In the genomic region with DNA sequence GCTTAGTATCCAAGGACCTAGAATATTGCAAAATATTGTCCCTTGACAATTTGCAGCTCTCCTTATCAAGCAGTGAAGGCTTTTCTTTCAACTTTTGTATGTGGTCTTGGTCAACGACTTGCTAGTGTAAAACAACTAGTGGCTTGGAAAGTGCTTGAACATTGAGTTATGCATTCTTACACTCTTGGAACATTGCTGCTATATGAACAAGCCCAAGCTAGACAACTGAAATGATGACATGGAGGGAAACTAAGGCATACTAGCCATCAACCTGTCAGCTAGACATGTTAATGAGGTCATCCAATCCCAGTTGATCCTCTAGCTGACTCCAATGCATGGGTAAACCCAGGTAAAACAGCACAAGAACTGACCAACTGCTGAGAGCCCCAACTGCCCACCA, we compare ENCODE assay signal across 2 cellular contexts.
TF ChIP-seq lines count a peak whose summit lies in the region.

No MANE protein-coding gene starts in this region.

TF ChIP-seq in HepG2, 621 proteins besides CTCF, POLR2A, EP300 and RAD21:
- TF ChIP-seq ATF7 (IDR thresholded peaks at IDR 0.05) (peak; percentile 12; the same call in 1 of the 2 replicates), ATF7 (CRISPR knock-in tag; IDR thresholded peaks at IDR 0.05) (no peak), ZNF264 (CRISPR knock-in tag; IDR thresholded peaks at IDR 0.05) (no peak), ZBTB38 (CRISPR knock-in tag; IDR thresholded peaks at IDR 0.05) (no peak), SP140L (CRISPR knock-in tag; IDR thresholded peaks at IDR 0.05; ENCODE audit: borderline replicate concordance) (no peak)

TF ChIP-seq in K562, 482 proteins besides CTCF, POLR2A, EP300 and RAD21 (continues in another document):
- TF ChIP-seq, protein P1, sequence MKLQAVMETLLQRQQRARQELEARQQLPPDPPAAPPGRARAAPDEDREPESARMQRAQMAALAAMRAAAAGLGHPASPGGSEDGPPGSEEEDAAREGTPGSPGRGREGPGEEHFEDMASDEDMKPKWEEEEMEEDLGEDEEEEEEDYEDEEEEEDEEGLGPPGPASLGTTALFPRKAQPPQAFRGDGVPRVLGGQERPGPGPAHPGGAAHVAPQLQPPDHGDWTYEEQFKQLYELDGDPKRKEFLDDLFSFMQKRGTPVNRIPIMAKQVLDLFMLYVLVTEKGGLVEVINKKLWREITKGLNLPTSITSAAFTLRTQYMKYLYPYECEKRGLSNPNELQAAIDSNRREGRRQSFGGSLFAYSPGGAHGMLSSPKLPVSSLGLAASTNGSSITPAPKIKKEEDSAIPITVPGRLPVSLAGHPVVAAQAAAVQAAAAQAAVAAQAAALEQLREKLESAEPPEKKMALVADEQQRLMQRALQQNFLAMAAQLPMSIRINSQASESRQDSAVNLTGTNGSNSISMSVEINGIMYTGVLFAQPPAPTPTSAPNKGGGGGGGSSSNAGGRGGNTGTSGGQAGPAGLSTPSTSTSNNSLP (IDR thresholded peaks at IDR 0.05; ENCODE audit: borderline replicate concordance, low read depth, low read length): no peak
- TF ChIP-seq KDM4B (IDR thresholded peaks at IDR 0.05; ENCODE audit: borderline replicate concordance in 2 of 2, low read depth in 1 of 2): no peak
- TF ChIP-seq MECOM (CRISPR knock-in tag; IDR thresholded peaks at IDR 0.05): 0 out of 2 replicates have a peak, but pooled peaks have one; percentile 5
- no peak for TF ChIP-seq DNMT1 (IDR thresholded peaks at IDR 0.05)
- TF ChIP-seq KLF1 (tag; IDR thresholded peaks at IDR 0.05): no peak
- no peak for TF ChIP-seq JUND (IDR thresholded peaks at IDR 0.05; ENCODE audit: borderline replicate concordance, low read depth, low read length)
- TF ChIP-seq JUND (tag; IDR thresholded peaks at IDR 0.05; ENCODE audit: borderline replicate concordance, low read depth, low read length): peak; percentile 17; the same call in 1 of the 3 replicates
- no peak for TF ChIP-seq NFATC3 (IDR thresholded peaks at IDR 0.05)
- no peak for TF ChIP-seq RUNX1 (IDR thresholded peaks at IDR 0.05; ENCODE audit: low read depth)
- TF ChIP-seq TEAD4 (IDR thresholded peaks at IDR 0.05; ENCODE audit: low read length): no peak
- no peak for TF ChIP-seq TEAD4 (CRISPR knock-in tag; IDR thresholded peaks at IDR 0.05; ENCODE audit: borderline replicate concordance)
- no peak for TF ChIP-seq STAG1 (CRISPR knock-in tag; IDR thresholded peaks at IDR 0.05; ENCODE audit: borderline replicate concordance)
- TF ChIP-seq BCL6 (CRISPR knock-in tag; IDR thresholded peaks at IDR 0.05): no peak
- TF ChIP-seq, protein P2, sequence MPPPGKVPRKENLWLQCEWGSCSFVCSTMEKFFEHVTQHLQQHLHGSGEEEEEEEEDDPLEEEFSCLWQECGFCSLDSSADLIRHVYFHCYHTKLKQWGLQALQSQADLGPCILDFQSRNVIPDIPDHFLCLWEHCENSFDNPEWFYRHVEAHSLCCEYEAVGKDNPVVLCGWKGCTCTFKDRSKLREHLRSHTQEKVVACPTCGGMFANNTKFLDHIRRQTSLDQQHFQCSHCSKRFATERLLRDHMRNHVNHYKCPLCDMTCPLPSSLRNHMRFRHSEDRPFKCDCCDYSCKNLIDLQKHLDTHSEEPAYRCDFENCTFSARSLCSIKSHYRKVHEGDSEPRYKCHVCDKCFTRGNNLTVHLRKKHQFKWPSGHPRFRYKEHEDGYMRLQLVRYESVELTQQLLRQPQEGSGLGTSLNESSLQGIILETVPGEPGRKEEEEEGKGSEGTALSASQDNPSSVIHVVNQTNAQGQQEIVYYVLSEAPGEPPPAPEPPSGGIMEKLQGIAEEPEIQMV (tag; conservative IDR thresholded peaks at IDR 0.05; ENCODE audit: low read depth): no peak
- TF ChIP-seq, protein P3, sequence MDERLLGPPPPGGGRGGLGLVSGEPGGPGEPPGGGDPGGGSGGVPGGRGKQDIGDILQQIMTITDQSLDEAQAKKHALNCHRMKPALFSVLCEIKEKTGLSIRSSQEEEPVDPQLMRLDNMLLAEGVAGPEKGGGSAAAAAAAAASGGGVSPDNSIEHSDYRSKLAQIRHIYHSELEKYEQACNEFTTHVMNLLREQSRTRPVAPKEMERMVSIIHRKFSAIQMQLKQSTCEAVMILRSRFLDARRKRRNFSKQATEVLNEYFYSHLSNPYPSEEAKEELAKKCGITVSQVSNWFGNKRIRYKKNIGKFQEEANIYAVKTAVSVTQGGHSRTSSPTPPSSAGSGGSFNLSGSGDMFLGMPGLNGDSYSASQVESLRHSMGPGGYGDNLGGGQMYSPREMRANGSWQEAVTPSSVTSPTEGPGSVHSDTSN (CRISPR knock-in tag; IDR thresholded peaks at IDR 0.05; ENCODE audit: low read depth): no peak
- TF ChIP-seq, protein P3 (tag; conservative IDR thresholded peaks at IDR 0.05; ENCODE audit: low read depth): no peak
- TF ChIP-seq, protein P4, sequence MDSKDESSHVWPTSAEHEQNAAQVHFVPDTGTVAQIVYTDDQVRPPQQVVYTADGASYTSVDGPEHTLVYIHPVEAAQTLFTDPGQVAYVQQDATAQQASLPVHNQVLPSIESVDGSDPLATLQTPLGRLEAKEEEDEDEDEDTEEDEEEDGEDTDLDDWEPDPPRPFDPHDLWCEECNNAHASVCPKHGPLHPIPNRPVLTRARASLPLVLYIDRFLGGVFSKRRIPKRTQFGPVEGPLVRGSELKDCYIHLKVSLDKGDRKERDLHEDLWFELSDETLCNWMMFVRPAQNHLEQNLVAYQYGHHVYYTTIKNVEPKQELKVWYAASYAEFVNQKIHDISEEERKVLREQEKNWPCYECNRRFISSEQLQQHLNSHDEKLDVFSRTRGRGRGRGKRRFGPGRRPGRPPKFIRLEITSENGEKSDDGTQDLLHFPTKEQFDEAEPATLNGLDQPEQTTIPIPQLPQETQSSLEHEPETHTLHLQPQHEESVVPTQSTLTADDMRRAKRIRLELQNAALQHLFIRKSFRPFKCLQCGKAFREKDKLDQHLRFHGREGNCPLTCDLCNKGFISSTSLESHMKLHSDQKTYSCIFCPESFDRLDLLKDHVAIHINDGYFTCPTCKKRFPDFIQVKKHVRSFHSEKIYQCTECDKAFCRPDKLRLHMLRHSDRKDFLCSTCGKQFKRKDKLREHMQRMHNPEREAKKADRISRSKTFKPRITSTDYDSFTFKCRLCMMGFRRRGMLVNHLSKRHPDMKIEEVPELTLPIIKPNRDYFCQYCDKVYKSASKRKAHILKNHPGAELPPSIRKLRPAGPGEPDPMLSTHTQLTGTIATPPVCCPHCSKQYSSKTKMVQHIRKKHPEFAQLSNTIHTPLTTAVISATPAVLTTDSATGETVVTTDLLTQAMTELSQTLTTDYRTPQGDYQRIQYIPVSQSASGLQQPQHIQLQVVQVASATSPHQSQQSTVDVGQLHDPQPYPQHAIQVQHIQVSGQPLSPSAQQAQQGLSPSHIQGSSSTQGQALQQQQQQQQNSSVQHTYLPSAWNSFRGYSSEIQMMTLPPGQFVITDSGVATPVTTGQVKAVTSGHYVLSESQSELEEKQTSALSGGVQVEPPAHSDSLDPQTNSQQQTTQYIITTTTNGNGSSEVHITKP (IDR thresholded peaks at IDR 0.05; ENCODE audit: partially characterized antibody): peak; percentile 43
- TF ChIP-seq NFIC (IDR thresholded peaks at IDR 0.05): 0 out of 2 replicates have a peak, but pooled peaks have one; percentile 3
- peak; percentile 14; the same call in 1 of the 2 replicates for TF ChIP-seq CXXC5 (CRISPR knock-in tag; IDR thresholded peaks at IDR 0.05)
- peak; percentile 68; the same call in 1 of the 2 replicates for TF ChIP-seq DMBX1 (CRISPR knock-in tag; IDR thresholded peaks at IDR 0.05; ENCODE audit: borderline replicate concordance)
- no peak for TF ChIP-seq POLR2B (IDR thresholded peaks at IDR 0.05; ENCODE audit: low read depth, partially characterized antibody)
- no peak for TF ChIP-seq CCNT2 (IDR thresholded peaks at IDR 0.05; ENCODE audit: borderline replicate concordance, extremely low read depth, insufficient read length, low read depth, low read length)
- no peak for TF ChIP-seq SNIP1 (IDR thresholded peaks at IDR 0.05; ENCODE audit: low read depth)
- TF ChIP-seq, protein P5, sequence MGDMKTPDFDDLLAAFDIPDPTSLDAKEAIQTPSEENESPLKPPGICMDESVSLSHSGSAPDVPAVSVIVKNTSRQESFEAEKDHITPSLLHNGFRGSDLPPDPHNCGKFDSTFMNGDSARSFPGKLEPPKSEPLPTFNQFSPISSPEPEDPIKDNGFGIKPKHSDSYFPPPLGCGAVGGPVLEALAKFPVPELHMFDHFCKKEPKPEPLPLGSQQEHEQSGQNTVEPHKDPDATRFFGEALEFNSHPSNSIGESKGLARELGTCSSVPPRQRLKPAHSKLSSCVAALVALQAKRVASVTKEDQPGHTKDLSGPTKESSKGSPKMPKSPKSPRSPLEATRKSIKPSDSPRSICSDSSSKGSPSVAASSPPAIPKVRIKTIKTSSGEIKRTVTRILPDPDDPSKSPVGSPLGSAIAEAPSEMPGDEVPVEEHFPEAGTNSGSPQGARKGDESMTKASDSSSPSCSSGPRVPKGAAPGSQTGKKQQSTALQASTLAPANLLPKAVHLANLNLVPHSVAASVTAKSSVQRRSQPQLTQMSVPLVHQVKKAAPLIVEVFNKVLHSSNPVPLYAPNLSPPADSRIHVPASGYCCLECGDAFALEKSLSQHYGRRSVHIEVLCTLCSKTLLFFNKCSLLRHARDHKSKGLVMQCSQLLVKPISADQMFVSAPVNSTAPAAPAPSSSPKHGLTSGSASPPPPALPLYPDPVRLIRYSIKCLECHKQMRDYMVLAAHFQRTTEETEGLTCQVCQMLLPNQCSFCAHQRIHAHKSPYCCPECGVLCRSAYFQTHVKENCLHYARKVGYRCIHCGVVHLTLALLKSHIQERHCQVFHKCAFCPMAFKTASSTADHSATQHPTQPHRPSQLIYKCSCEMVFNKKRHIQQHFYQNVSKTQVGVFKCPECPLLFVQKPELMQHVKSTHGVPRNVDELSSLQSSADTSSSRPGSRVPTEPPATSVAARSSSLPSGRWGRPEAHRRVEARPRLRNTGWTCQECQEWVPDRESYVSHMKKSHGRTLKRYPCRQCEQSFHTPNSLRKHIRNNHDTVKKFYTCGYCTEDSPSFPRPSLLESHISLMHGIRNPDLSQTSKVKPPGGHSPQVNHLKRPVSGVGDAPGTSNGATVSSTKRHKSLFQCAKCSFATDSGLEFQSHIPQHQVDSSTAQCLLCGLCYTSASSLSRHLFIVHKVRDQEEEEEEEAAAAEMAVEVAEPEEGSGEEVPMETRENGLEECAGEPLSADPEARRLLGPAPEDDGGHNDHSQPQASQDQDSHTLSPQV (IDR thresholded peaks at IDR 0.05): peak; percentile 41
- TF ChIP-seq, protein P6, sequence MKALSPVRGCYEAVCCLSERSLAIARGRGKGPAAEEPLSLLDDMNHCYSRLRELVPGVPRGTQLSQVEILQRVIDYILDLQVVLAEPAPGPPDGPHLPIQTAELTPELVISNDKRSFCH (CRISPR knock-in tag; IDR thresholded peaks at IDR 0.05): no peak
- TF ChIP-seq, protein P6 (tag; IDR thresholded peaks at IDR 0.05): 0 out of 2 replicates have a peak, but pooled peaks have one; percentile 56
- peak; percentile 69 for TF ChIP-seq MEIS2 (IDR thresholded peaks at IDR 0.05; ENCODE audit: partially characterized antibody)
- TF ChIP-seq, protein P7, sequence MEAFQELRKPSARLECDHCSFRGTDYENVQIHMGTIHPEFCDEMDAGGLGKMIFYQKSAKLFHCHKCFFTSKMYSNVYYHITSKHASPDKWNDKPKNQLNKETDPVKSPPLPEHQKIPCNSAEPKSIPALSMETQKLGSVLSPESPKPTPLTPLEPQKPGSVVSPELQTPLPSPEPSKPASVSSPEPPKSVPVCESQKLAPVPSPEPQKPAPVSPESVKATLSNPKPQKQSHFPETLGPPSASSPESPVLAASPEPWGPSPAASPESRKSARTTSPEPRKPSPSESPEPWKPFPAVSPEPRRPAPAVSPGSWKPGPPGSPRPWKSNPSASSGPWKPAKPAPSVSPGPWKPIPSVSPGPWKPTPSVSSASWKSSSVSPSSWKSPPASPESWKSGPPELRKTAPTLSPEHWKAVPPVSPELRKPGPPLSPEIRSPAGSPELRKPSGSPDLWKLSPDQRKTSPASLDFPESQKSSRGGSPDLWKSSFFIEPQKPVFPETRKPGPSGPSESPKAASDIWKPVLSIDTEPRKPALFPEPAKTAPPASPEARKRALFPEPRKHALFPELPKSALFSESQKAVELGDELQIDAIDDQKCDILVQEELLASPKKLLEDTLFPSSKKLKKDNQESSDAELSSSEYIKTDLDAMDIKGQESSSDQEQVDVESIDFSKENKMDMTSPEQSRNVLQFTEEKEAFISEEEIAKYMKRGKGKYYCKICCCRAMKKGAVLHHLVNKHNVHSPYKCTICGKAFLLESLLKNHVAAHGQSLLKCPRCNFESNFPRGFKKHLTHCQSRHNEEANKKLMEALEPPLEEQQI (IDR thresholded peaks at IDR 0.05): no peak; the same call in 1 of the 2 replicates
- TF ChIP-seq ESRRB (CRISPR knock-in tag; IDR thresholded peaks at IDR 0.05; ENCODE audit: borderline replicate concordance): no peak
- no peak for TF ChIP-seq HDGF (IDR thresholded peaks at IDR 0.05)
- no peak for TF ChIP-seq KDM2B (CRISPR knock-in tag; IDR thresholded peaks at IDR 0.05)
- TF ChIP-seq HNRNPL (IDR thresholded peaks at IDR 0.05; ENCODE audit: low read depth, low read length): no peak
- peak; percentile 59; the same call in 1 of the 2 replicates for TF ChIP-seq SMAD4 (CRISPR knock-in tag; conservative IDR thresholded peaks at IDR 0.05)
- TF ChIP-seq ZNF57 (CRISPR knock-in tag; IDR thresholded peaks at IDR 0.05): no peak
- no peak for TF ChIP-seq MIER1 (IDR thresholded peaks at IDR 0.05; ENCODE audit: low read depth)
